28 cellular contexts compared by ENCODE assay signal in genomic region chr7:7349156-7349555, GRCh38.
"Had no signal": no experiment of that assay in that cellular context is flagged by ENCODE, and none has a peak within 500 bp of the region (broad histone marks: within the 10 kb centered on the region; RNA-seq: fewer than 3 reads in every experiment).

No MANE protein-coding gene starts in this region.

- H3K27me3 ChIP-seq: neutrophil, pancreas, right lobe of liver, sigmoid colon, spleen, suprapubic skin, testis, tibial artery, transverse colon, upper lobe of right lung, uterus had no signal

- FAIRE-seq: pancreas had no signal

- H3K36me3 ChIP-seq: neutrophil, pancreas, right lobe of liver, sigmoid colon, spleen, suprapubic skin, tibial artery, transverse colon, upper lobe of right lung, uterus had no signal

- DNase-seq: naive thymus-derived CD8-positive, alpha-beta T cell; nephron progenitor cell; nucleus accumbens; pancreas; posterior cingulate gyrus; psoas muscle; right cardiac atrium; right lobe of liver; sigmoid colon; spleen; stimulated activated CD4-positive, alpha-beta T cell treated with anti-CD3 and anti-CD28 coated beads, Interleukin-12 subunit alpha, Interleukin-12 subunit beta, amount 100 ng/mL, for 4 hours; stimulated activated CD4-positive, alpha-beta T cell treated with anti-CD3 and anti-CD28 coated beads, Interleukin-1b, Interleukin-23, amount 100 ng/mL, for 48 hours; stimulated activated CD4-positive, alpha-beta T cell treated with anti-CD3 and anti-CD28 coated beads, Interleukin-4, amount 100 ng/mL, for 1 hour; stimulated activated CD4-positive, alpha-beta T cell treated with anti-CD3 and anti-CD28 coated beads, Interleukin-4, amount 100 ng/mL, for 4 hours; stimulated activated CD8-positive, alpha-beta memory T cell treated with anti-CD3 and anti-CD28 coated beads, Interleukin-4, amount 100 ng/mL, for 48 hours; stimulated activated naive CD4-positive, alpha-beta T cell; stimulated activated naive CD8-positive, alpha-beta T cell treated with anti-CD3 and anti-CD28 coated beads, Interleukin-15, amount 100 ng/mL, for 72 hours; stimulated activated naive CD8-positive, alpha-beta T cell treated with anti-CD3 and anti-CD28 coated beads, Interleukin-15, Interleukin-2, amounts not matched to agents 100 U/mL and 50 U/mL, for 24 hours; substantia nigra; testis; tibial artery; transverse colon; upper lobe of right lung; uterus had no signal

- H3K4me2 ChIP-seq: smooth muscle cell had no signal

- H3K9me3 ChIP-seq: neutrophil, pancreas, psoas muscle, right lobe of liver, sigmoid colon, spleen, suprapubic skin, testis, tibial artery, transverse colon, upper lobe of right lung, uterus had no signal

- H3K4me3 ChIP-seq: pancreas, psoas muscle, right lobe of liver, sigmoid colon, skin epidermis, smooth muscle cell, spleen, suprapubic skin, testis, tibial artery, transverse colon, upper lobe of right lung, uterus had no signal

- H3K27ac ChIP-seq: neutrophil, pancreas, psoas muscle, right lobe of liver, sigmoid colon, skin epidermis, spleen, suprapubic skin, testis, tibial artery, transverse colon, upper lobe of right lung, uterus had no signal

- H3K4me1 ChIP-seq: pancreas, psoas muscle, right lobe of liver, sigmoid colon, spleen, testis, transverse colon, upper lobe of right lung, uterus had no signal
